Comparison of ENCODE assay signal across 8 cellular contexts in the genomic region with DNA sequence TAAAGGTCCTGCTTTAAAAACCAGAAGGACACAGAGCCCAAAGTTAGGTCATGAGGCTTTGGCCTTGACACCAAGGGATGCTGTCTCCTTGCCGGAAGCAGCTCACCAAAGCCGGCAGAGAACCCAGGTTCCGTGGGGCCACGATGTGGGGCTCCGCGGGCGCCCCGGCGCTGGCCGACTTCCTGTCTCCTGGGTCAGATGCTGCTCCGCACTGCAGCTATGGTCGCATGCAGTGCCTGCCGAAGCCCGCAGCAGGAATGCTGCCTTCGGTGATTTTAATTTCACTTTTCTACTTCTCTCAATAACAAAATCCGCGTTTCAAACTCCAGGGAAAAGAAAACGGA. TPM values are rescaled to one million over a fixed set of nuclear protein-coding genes. Genes with fewer than 3 reads are reported as not detected.
A peak's percentile ranks its signal among the peaks of the same experiment; 100 is the strongest.
DNase-seq lines count a peak whose midpoint lies in the region; ATAC-seq and TF ChIP-seq lines count a peak whose summit lies in the region.

No MANE protein-coding gene starts in this region.

- no peak for DNase-seq in Caco-2
- no peak for DNase-seq in HFF-Myc (ENCODE audit: extremely low read depth, low read depth)
- peak; percentile 84 for DNase-seq in activated naive CD8-positive, alpha-beta T cell treated with anti-CD3 and anti-CD28 coated beads, Interleukin-2, amount 10 ng/mL, durations not matched to agents 7 days and 5 days
- DNase-seq in iPS DF 6.9 (ENCODE audit: low read depth, low spot score) = no peak
- peak; percentile 53 to 57 for DNase-seq in stimulated activated CD4-positive, alpha-beta T cell treated with anti-CD3 and anti-CD28 coated beads, Interleukin-15, amount 100 ng/mL, for 48 hours (ENCODE audit: low read depth in 2 of 2)
- no peak for DNase-seq in hepatic stellate cell (ENCODE audit: low spot score)
- no peak for DNase-seq in pons (ENCODE audit: low spot score)

- ATAC-seq in SK-N-SH treated with all-trans-retinoic acid at 6 μM for 48 hours = peak; percentile 57
- peak; percentile 91 for ATAC-seq in activated naive CD8-positive, alpha-beta T cell treated with anti-CD3 and anti-CD28 coated beads, Interleukin-2, amount 10 ng/mL, durations not matched to agents 7 days and 5 days (ENCODE audit: low read depth)

- H3K27ac Mint-ChIP-seq in Caco-2 (ENCODE audit: unreplicated experiment) = peak overlapping the region; percentile 99
- H3K27ac Mint-ChIP-seq in activated naive CD8-positive, alpha-beta T cell treated with anti-CD3 and anti-CD28 coated beads, Interleukin-2, amount 10 ng/mL, durations not matched to agents 7 days and 5 days = peak overlapping the region; percentile 97

- H3K4me3 Mint-ChIP-seq in Caco-2 (ENCODE audit: unreplicated experiment) = peak overlapping the region; percentile 98
- peak overlapping the region; percentile 95 for H3K4me3 Mint-ChIP-seq in activated naive CD8-positive, alpha-beta T cell treated with anti-CD3 and anti-CD28 coated beads, Interleukin-2, amount 10 ng/mL, durations not matched to agents 7 days and 5 days

- no peak overlapping the region for H3K27ac ChIP-seq in iPS DF 6.9 (ENCODE audit: low read length)

- peaks cover 17% of the 10 kb centered on the region for H3K4me1 Mint-ChIP-seq in Caco-2 (ENCODE audit: low read depth, unreplicated experiment)
- H3K4me1 Mint-ChIP-seq in activated naive CD8-positive, alpha-beta T cell treated with anti-CD3 and anti-CD28 coated beads, Interleukin-2, amount 10 ng/mL, durations not matched to agents 7 days and 5 days = peaks cover 25% of the 10 kb centered on the region

- CTCF ChIA-PET in Caco-2 (lab: Charles Lee) = no interaction called here

- H3K9me3 ChIP-seq in Caco-2 (no peaks in the 10 kb centered on the region), iPS DF 6.9 (ENCODE audit: control insufficient read depth, insufficient read depth, low read length) (no peaks in the 10 kb centered on the region)

- H3K27me3 Mint-ChIP-seq in Caco-2 (ENCODE audit: insufficient read depth, unreplicated experiment) = no peaks in the 10 kb centered on the region
- H3K27me3 Mint-ChIP-seq in activated naive CD8-positive, alpha-beta T cell treated with anti-CD3 and anti-CD28 coated beads, Interleukin-2, amount 10 ng/mL, durations not matched to agents 7 days and 5 days = no peaks in the 10 kb centered on the region

- H3K4me1 ChIP-seq in Caco-2 (peaks cover 6% of the 10 kb centered on the region), iPS DF 6.9 (ENCODE audit: control insufficient read depth, insufficient read depth, low read length) (no peaks in the 10 kb centered on the region; the same call in 1 of the 2 replicates)

- H3K4me3 ChIP-seq in Caco-2 (ENCODE audit: low read depth, low read length) (peak overlapping the region; percentile 96), HFF-Myc (replicated peaks; ENCODE audit: low read depth, low read length) (peak overlapping the region; percentile 95), iPS DF 6.9 (ENCODE audit: low read length) (peak overlapping the region; percentile 14; the same call in 1 of the 2 replicates)

- peaks cover 4% of the 10 kb centered on the region; the same call in 1 of the 2 replicates for H3K36me3 ChIP-seq in Caco-2 (ENCODE audit: control insufficient read depth, insufficient read depth, low read length)
- H3K36me3 ChIP-seq in iPS DF 6.9 (ENCODE audit: control insufficient read depth, insufficient read depth, low read length) = peaks cover 7% of the 10 kb centered on the region; the same call in 1 of the 2 replicates

- WGBS in iPS DF 6.9 (ENCODE audit: insufficient coverage, insufficient read length) = no CpG with 5 or more reads among the region's 18 CpGs

- no peaks in the 10 kb centered on the region for H3K9me3 Mint-ChIP-seq in Caco-2 (ENCODE audit: unreplicated experiment)
- no peaks in the 10 kb centered on the region for H3K9me3 Mint-ChIP-seq in activated naive CD8-positive, alpha-beta T cell treated with anti-CD3 and anti-CD28 coated beads, Interleukin-2, amount 10 ng/mL, durations not matched to agents 7 days and 5 days

- TF ChIP-seq CTCF in Caco-2 (IDR thresholded peaks at IDR 0.05; ENCODE audit: insufficient read depth in 1 of 2, low read depth in 1 of 2, low read length in 1 of 2, severe bottlenecking in 1 of 2, unreplicated experiment in 1 of 2) = no peak
- no peak for TF ChIP-seq CTCF in HFF-Myc (IDR thresholded peaks at IDR 0.05; ENCODE audit: low read depth, low read length, missing control alignments)

- BruUV-seq in Caco-2 (replicated peaks; lab: Mats Ljungman, UMichigan) = TSS peak; percentile 90

- POLR2A ChIA-PET in Caco-2 (lab: Charles Lee) = no interaction called here
- POLR2A ChIA-PET in activated naive CD8-positive, alpha-beta T cell treated with anti-CD3 and anti-CD28 coated beads, Interleukin-2, amount 10 ng/mL, durations not matched to agents 7 days and 5 days (lab: Charles Lee) = interaction anchor here (0.7 to 1.6 kb wide), 12 partner anchors 9 to 200 kb away, joined by 3 to 10 read pairs (median 4); partner anchors contain the start of genes COX8A and STIP1

- H3K36me3 Mint-ChIP-seq in Caco-2 (ENCODE audit: insufficient read depth, unreplicated experiment) = peaks cover 63% of the 10 kb centered on the region
- peaks cover 10% of the 10 kb centered on the region for H3K36me3 Mint-ChIP-seq in activated naive CD8-positive, alpha-beta T cell treated with anti-CD3 and anti-CD28 coated beads, Interleukin-2, amount 10 ng/mL, durations not matched to agents 7 days and 5 days

- intact Hi-C loops in Caco-2 (cut with micrococcal nuclease; ENCODE audit: unreplicated experiment) = loop anchor here (1.0 kb wide), 1 partner anchor 11 kb away; the partner anchor contains the start of gene COX8A

- H3K27me3 ChIP-seq in Caco-2 (replicated peaks; ENCODE audit: control insufficient read depth, insufficient read depth, low read length) = no peaks in the 10 kb centered on the region
- H3K27me3 ChIP-seq in iPS DF 6.9 (ENCODE audit: control insufficient read depth, insufficient read depth, low read length) = no peaks in the 10 kb centered on the region

TF ChIP-seq in SK-N-SH treated with all-trans-retinoic acid at 6 μM for 48 hours, 23 proteins besides CTCF, POLR2A, EP300 and RAD21 (continues in another document):
- TF ChIP-seq ARNTL (CRISPR knock-in tag; IDR thresholded peaks at IDR 0.05; ENCODE audit: borderline replicate concordance, low read depth) (no peak), GLIS3 (CRISPR knock-in tag; IDR thresholded peaks at IDR 0.05) (no peak), TCF4 (CRISPR knock-in tag; IDR thresholded peaks at IDR 0.05; ENCODE audit: borderline replicate concordance) (no peak), CREB5 (CRISPR knock-in tag; IDR thresholded peaks at IDR 0.05; ENCODE audit: low read depth) (no peak), ZC3H10 (CRISPR knock-in tag; IDR thresholded peaks at IDR 0.05) (no peak), CSDC2 (CRISPR knock-in tag; IDR thresholded peaks at IDR 0.05) (no peak), ISL1 (CRISPR knock-in tag; IDR thresholded peaks at IDR 0.05) (no peak), PPARA (CRISPR knock-in tag; IDR thresholded peaks at IDR 0.05; ENCODE audit: borderline replicate concordance) (no peak), RARB (CRISPR knock-in tag; IDR thresholded peaks at IDR 0.05) (no peak), ZFP3 (CRISPR knock-in tag; IDR thresholded peaks at IDR 0.05) (no peak), ESRRG (CRISPR knock-in tag; IDR thresholded peaks at IDR 0.05) (no peak), ZNF8 (CRISPR knock-in tag; IDR thresholded peaks at IDR 0.05) (no peak)
- TF ChIP-seq, protein P1, sequence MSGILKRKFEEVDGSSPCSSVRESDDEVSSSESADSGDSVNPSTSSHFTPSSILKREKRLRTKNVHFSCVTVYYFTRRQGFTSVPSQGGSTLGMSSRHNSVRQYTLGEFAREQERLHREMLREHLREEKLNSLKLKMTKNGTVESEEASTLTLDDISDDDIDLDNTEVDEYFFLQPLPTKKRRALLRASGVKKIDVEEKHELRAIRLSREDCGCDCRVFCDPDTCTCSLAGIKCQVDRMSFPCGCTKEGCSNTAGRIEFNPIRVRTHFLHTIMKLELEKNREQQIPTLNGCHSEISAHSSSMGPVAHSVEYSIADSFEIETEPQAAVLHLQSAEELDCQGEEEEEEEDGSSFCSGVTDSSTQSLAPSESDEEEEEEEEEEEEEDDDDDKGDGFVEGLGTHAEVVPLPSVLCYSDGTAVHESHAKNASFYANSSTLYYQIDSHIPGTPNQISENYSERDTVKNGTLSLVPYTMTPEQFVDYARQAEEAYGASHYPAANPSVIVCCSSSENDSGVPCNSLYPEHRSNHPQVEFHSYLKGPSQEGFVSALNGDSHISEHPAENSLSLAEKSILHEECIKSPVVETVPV (CRISPR knock-in tag; IDR thresholded peaks at IDR 0.05) = no peak

RNA-seq across cellular contexts. Expression of gene OTUB1, which starts 0.5 kb away (rescaled TPM):
- 140 and 152 TPM in 2 replicates for total RNA-seq in Caco-2 (2022)
- total RNA-seq in activated naive CD8-positive, alpha-beta T cell treated with anti-CD3 and anti-CD28 coated beads, Interleukin-2, amount 10 ng/mL, durations not matched to agents 7 days and 5 days = 10 to 100 TPM; 86.0 to 87.0 TPM

RNA-seq across cellular contexts. Expression of gene COX8A, which starts 11.4 kb away (rescaled TPM):
- 376 and 448 TPM in 2 replicates for total RNA-seq in Caco-2 (2022)
- total RNA-seq in activated naive CD8-positive, alpha-beta T cell treated with anti-CD3 and anti-CD28 coated beads, Interleukin-2, amount 10 ng/mL, durations not matched to agents 7 days and 5 days = 100 to 1,000 TPM; 379 to 420 TPM

RNA-seq across cellular contexts. Expression of gene NAA40, which starts 47.0 kb away (rescaled TPM):
- 42.7 and 43.7 TPM in 2 replicates for total RNA-seq in Caco-2 (2022)
- total RNA-seq in activated naive CD8-positive, alpha-beta T cell treated with anti-CD3 and anti-CD28 coated beads, Interleukin-2, amount 10 ng/mL, durations not matched to agents 7 days and 5 days = 10 to 100 TPM; 39.1 to 39.7 TPM

RNA-seq across cellular contexts. Expression of gene FLRT1, which starts 49.9 kb away (rescaled TPM):
- 0.14 and 0.39 TPM in 2 replicates for total RNA-seq in Caco-2 (2022)
- total RNA-seq in activated naive CD8-positive, alpha-beta T cell treated with anti-CD3 and anti-CD28 coated beads, Interleukin-2, amount 10 ng/mL, durations not matched to agents 7 days and 5 days = not detected

Comparison
In these comparisons a context has a peak if more than half of its experiments do, and no peak if none do; other contexts are left out.
1. DNase-seq: peak in activated naive CD8-positive, alpha-beta T cell treated with anti-CD3 and anti-CD28 coated beads, Interleukin-2, amount 10 ng/mL, durations not matched to agents 7 days and 5 days (single experiment) and stimulated activated CD4-positive, alpha-beta T cell treated with anti-CD3 and anti-CD28 coated beads, Interleukin-15, amount 100 ng/mL, for 48 hours (2 of 2); none in Caco-2 (0 of 2), HFF-Myc (single experiment), iPS DF 6.9 (single experiment), hepatic stellate cell (single experiment) and pons (single experiment).
2. H3K4me3 ChIP-seq: peak in every context shown above with its lines; median percentile 96 in Caco-2; 95 in HFF-Myc; 14 in iPS DF 6.9.